In the genomic region with DNA sequence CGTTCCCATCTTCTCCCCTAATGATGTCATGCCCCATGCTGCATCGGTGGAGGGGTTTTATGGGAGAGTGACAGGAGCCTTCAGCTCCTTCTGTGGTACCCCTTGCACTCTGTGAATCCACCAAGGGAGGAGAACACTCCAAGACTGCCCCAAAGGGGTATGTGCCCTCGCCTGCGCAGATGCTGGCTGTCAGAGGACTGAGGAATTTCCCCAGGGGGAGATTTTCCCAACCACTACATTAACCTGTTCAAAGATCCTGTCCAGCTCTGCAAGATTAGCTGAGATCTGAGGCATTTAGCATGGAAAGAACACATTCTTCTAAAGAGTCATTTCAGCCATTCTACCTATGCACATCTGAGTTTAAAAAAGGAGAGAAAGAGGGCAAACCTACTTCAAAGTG, we compare ENCODE assay signal across 14 cellular contexts.
"Had no signal": no experiment of that assay in that cellular context is flagged by ENCODE, and none has a peak within 500 bp of the region (broad histone marks: within the 10 kb centered on the region; RNA-seq: fewer than 3 reads in every experiment).

No MANE protein-coding gene starts in this region.

- H3K9me3 ChIP-seq: heart left ventricle, right atrium auricular region, tibial nerve had no signal

- H3K4me3 ChIP-seq: dorsolateral prefrontal cortex, heart left ventricle, right atrium auricular region, tibial nerve had no signal

- DNase-seq: activated CD4-positive, alpha-beta T cell treated with anti-CD3 and anti-CD28 coated beads for 1 hour; activated CD4-positive, alpha-beta T cell treated with anti-CD3 and anti-CD28 coated beads, Interleukin-2, amount 50 U/mL, for 48 hours; activated effector memory CD4-positive, alpha-beta T cell treated with anti-CD3 and anti-CD28 coated beads, Interleukin-2, amount 50 U/mL, for 16 hours; activated T-cell treated with anti-CD3 and anti-CD28 coated beads, Interleukin-2, amount 50 U/mL, for 4 hours; amniotic stem cell; dorsolateral prefrontal cortex; foreskin melanocyte; heart left ventricle; small intestine had no signal

- H3K36me3 ChIP-seq: brain microvascular endothelial cell, heart left ventricle, right atrium auricular region, tibial nerve had no signal

- ATAC-seq: activated naive CD4-positive, alpha-beta T cell treated with anti-CD3 and anti-CD28 coated beads, Interleukin-2, amount 50 U/mL, for 72 hours; activated T-cell treated with anti-CD3 and anti-CD28 coated beads, Interleukin-2, amount 50 U/mL, for 4 hours; stimulated activated effector memory CD8-positive, alpha-beta T cell treated with anti-CD3 and anti-CD28 coated beads, Interleukin-12 subunit alpha, Interleukin-12 subunit beta, amount 100 ng/mL, for 72 hours had no signal

- H3K27me3 ChIP-seq: brain microvascular endothelial cell, dorsolateral prefrontal cortex, heart left ventricle, right atrium auricular region, tibial nerve had no signal

- H3K27ac ChIP-seq: right atrium auricular region had no signal
